21 cellular contexts compared by ENCODE assay signal in the genomic region with DNA sequence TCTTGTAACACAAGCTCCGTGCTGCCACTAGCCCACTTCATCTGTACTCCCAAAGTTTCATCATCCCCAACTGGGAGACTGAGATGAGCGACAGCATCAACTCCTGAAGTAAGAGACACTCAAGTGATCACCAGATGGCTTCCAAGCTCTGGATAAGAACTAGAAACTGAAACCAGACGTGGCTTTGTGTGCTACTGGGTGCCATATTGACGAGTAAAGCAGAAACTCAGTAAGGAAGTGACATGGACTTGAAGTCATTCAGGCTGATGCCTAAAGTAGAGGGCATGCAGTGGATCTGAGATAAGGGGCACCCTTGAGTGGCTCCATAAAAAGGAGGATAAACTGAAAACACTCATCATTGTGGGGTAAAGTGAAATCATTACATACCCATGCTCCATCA.
DNase-seq lines count a peak whose midpoint lies in the region; FAIRE-seq and TF ChIP-seq lines count a peak whose summit lies in the region.
"Had no signal": no experiment of that assay in that cellular context is flagged by ENCODE, and none has a peak within 500 bp of the region (broad histone marks: within the 10 kb centered on the region; RNA-seq: fewer than 3 reads in every experiment).

No MANE protein-coding gene starts in this region.

- no peaks in the 10 kb centered on the region for H4K20me1 ChIP-seq in MM.1S (ENCODE audit: insufficient read depth, low read length)
- H4K20me1 ChIP-seq: BLaER1 treated with 17β-estradiol and CSF1 and Interleukin-3, amounts not matched to agents 10 nM and 100 nM had no signal

- POLR2A ChIA-PET in activated CD4-positive, alpha-beta T cell treated with anti-CD3 and anti-CD28 coated beads, Interleukin-2, amount 10 ng/mL, durations not matched to agents 7 days and 5 days (lab: Charles Lee) = no interaction called here
- POLR2A ChIA-PET in Caco-2 (lab: Charles Lee) = no interaction called here

- H3K9me2 ChIP-seq in MM.1S (replicated peaks; ENCODE audit: insufficient read depth, low read length) = no peaks in the 10 kb centered on the region
- H3K9me2 ChIP-seq: SK-N-SH had no signal

- H3K9me3 ChIP-seq in MM.1S (replicated peaks; ENCODE audit: insufficient read depth, low read length) = no peaks in the 10 kb centered on the region
- no peaks in the 10 kb centered on the region for H3K9me3 ChIP-seq in Caco-2
- H3K9me3 ChIP-seq: BLaER1 treated with 17β-estradiol and CSF1 and Interleukin-3, amounts not matched to agents 10 nM and 100 nM; MG63; Peyer's patch; SK-N-SH had no signal

- no peaks in the 10 kb centered on the region for H3K27me3 Mint-ChIP-seq in activated CD4-positive, alpha-beta T cell treated with anti-CD3 and anti-CD28 coated beads, Interleukin-2, amount 10 ng/mL, durations not matched to agents 7 days and 5 days
- no peaks in the 10 kb centered on the region for H3K27me3 Mint-ChIP-seq in activated CD4-positive, alpha-beta T cell treated with anti-CD3 and anti-CD28 coated beads, Interleukin-2, amount 10 ng/mL, durations not matched to agents 24 days and 14 days
- H3K27me3 Mint-ChIP-seq in Caco-2 (ENCODE audit: insufficient read depth, unreplicated experiment) = no peaks in the 10 kb centered on the region

- no peak overlapping the region for H3K4me3 Mint-ChIP-seq in activated CD4-positive, alpha-beta T cell treated with anti-CD3 and anti-CD28 coated beads, Interleukin-2, amount 10 ng/mL, durations not matched to agents 7 days and 5 days
- no peak overlapping the region for H3K4me3 Mint-ChIP-seq in activated CD4-positive, alpha-beta T cell treated with anti-CD3 and anti-CD28 coated beads, Interleukin-2, amount 10 ng/mL, durations not matched to agents 24 days and 14 days
- no peak overlapping the region for H3K4me3 Mint-ChIP-seq in Caco-2 (ENCODE audit: unreplicated experiment)
- H3K4me3 Mint-ChIP-seq: CD8-positive, alpha-beta T cell had no signal

- no TSS peak for BruUV-seq in Caco-2 (replicated peaks; lab: Mats Ljungman, UMichigan)

- H3K27ac ChIP-seq in MM.1S (ENCODE audit: low read length) = no peak overlapping the region
- H3K27ac ChIP-seq in temporal lobe (ENCODE audit: low read depth, low read length) = peak overlapping the region; percentile 30
- H3K27ac ChIP-seq: BLaER1 treated with 17β-estradiol and CSF1 and Interleukin-3, amounts not matched to agents 10 nM and 100 nM; Peyer's patch had no signal

- H3K36me3 Mint-ChIP-seq in activated CD4-positive, alpha-beta T cell treated with anti-CD3 and anti-CD28 coated beads, Interleukin-2, amount 10 ng/mL, durations not matched to agents 7 days and 5 days (ENCODE audit: low read depth) = no peaks in the 10 kb centered on the region
- no peaks in the 10 kb centered on the region for H3K36me3 Mint-ChIP-seq in activated CD4-positive, alpha-beta T cell treated with anti-CD3 and anti-CD28 coated beads, Interleukin-2, amount 10 ng/mL, durations not matched to agents 24 days and 14 days (ENCODE audit: low read depth)
- peaks cover 5% of the 10 kb centered on the region for H3K36me3 Mint-ChIP-seq in Caco-2 (ENCODE audit: insufficient read depth, unreplicated experiment)
- H3K36me3 Mint-ChIP-seq: CD8-positive, alpha-beta T cell had no signal

- no peak for FAIRE-seq in GM12892 (lab: Jason Lieb, UNC)

- H3K79me2 ChIP-seq in MM.1S (ENCODE audit: low read length) = no peaks in the 10 kb centered on the region

- peak; percentile 5 for DNase-seq in activated CD4-positive, alpha-beta T cell treated with anti-CD3 and anti-CD28 coated beads, Interleukin-2, amount 10 ng/mL, durations not matched to agents 7 days and 5 days
- DNase-seq in activated CD4-positive, alpha-beta T cell treated with anti-CD3 and anti-CD28 coated beads, Interleukin-2, amount 10 ng/mL, durations not matched to agents 24 days and 14 days = no peak
- DNase-seq in MM.1S = peak; percentile 47
- peak; percentile 9 for DNase-seq in RPMI7951 (ENCODE audit: low read depth)
- no peak for DNase-seq in Caco-2
- DNase-seq in GM12892 (ENCODE audit: insufficient read length) = no peak
- DNase-seq: CD8-positive, alpha-beta T cell; DMS79; HCEC 1CT; Karpas-422; MG63; NCI-H1417; NCI-H187; NCI-H2107; NCI-H226; NCI-H526; Peyer's patch; Right ventricle myocardium superior; SK-N-SH had no signal

- peak overlapping the region; percentile 31 for H3K27ac Mint-ChIP-seq in activated CD4-positive, alpha-beta T cell treated with anti-CD3 and anti-CD28 coated beads, Interleukin-2, amount 10 ng/mL, durations not matched to agents 7 days and 5 days
- H3K27ac Mint-ChIP-seq in activated CD4-positive, alpha-beta T cell treated with anti-CD3 and anti-CD28 coated beads, Interleukin-2, amount 10 ng/mL, durations not matched to agents 24 days and 14 days = no peak overlapping the region
- no peak overlapping the region for H3K27ac Mint-ChIP-seq in Caco-2 (ENCODE audit: unreplicated experiment)
- H3K27ac Mint-ChIP-seq: CD8-positive, alpha-beta T cell had no signal

- TF ChIP-seq POLR2A in GM12892 (IDR thresholded peaks at IDR 0.05; ENCODE audit: low read depth, low read length) = no peak

- H3K9ac ChIP-seq in MM.1S (ENCODE audit: low read length) = no peak overlapping the region
- H3K9ac ChIP-seq: BLaER1 treated with 17β-estradiol and CSF1 and Interleukin-3, amounts not matched to agents 10 nM and 100 nM; SK-N-SH had no signal

- intact Hi-C loops in activated CD4-positive, alpha-beta T cell treated with anti-CD3 and anti-CD28 coated beads, Interleukin-2, amount 10 ng/mL, durations not matched to agents 24 days and 14 days (cut with micrococcal nuclease) = no loop called here
- intact Hi-C loops in Caco-2 (cut with micrococcal nuclease; ENCODE audit: unreplicated experiment) = no loop called here

- TF ChIP-seq CTCF in MM.1S (IDR thresholded peaks at IDR 0.05; ENCODE audit: low read length) (no peak), Caco-2 (IDR thresholded peaks at IDR 0.05; ENCODE audit: insufficient read depth in 1 of 2, low read depth in 1 of 2, low read length in 1 of 2, severe bottlenecking in 1 of 2, unreplicated experiment in 1 of 2) (no peak)

- H3K4me2 ChIP-seq in MM.1S (ENCODE audit: low read depth, low read length) = no peak overlapping the region
- H3K4me2 ChIP-seq: BLaER1 treated with 17β-estradiol and CSF1 and Interleukin-3, amounts not matched to agents 10 nM and 100 nM; SK-N-SH had no signal

- H3K4me3 ChIP-seq in MM.1S (ENCODE audit: low read length) (no peak overlapping the region), Caco-2 (ENCODE audit: low read depth, low read length) (no peak overlapping the region)
- H3K4me3 ChIP-seq: BLaER1 treated with 17β-estradiol and CSF1 and Interleukin-3, amounts not matched to agents 10 nM and 100 nM; MG63; Peyer's patch had no signal

- H3K4me1 ChIP-seq in MM.1S (ENCODE audit: low read length) (no peaks in the 10 kb centered on the region), Caco-2 (no peaks in the 10 kb centered on the region)
- H3K4me1 ChIP-seq: BLaER1 treated with 17β-estradiol and CSF1 and Interleukin-3, amounts not matched to agents 10 nM and 100 nM; Peyer's patch had no signal

- peaks cover 3% of the 10 kb centered on the region for H3K9me3 Mint-ChIP-seq in activated CD4-positive, alpha-beta T cell treated with anti-CD3 and anti-CD28 coated beads, Interleukin-2, amount 10 ng/mL, durations not matched to agents 7 days and 5 days
- no peaks in the 10 kb centered on the region for H3K9me3 Mint-ChIP-seq in activated CD4-positive, alpha-beta T cell treated with anti-CD3 and anti-CD28 coated beads, Interleukin-2, amount 10 ng/mL, durations not matched to agents 24 days and 14 days
- H3K9me3 Mint-ChIP-seq in Caco-2 (ENCODE audit: unreplicated experiment) = no peaks in the 10 kb centered on the region
- H3K9me3 Mint-ChIP-seq: CD8-positive, alpha-beta T cell had no signal

- H3K27me3 ChIP-seq in MM.1S (replicated peaks; ENCODE audit: insufficient read depth, low read length) (no peaks in the 10 kb centered on the region), Caco-2 (replicated peaks; ENCODE audit: control insufficient read depth, insufficient read depth, low read length) (no peaks in the 10 kb centered on the region)
- H3K27me3 ChIP-seq: BLaER1 treated with 17β-estradiol and CSF1 and Interleukin-3, amounts not matched to agents 10 nM and 100 nM; MG63; Peyer's patch had no signal

- H3F3A ChIP-seq in MM.1S (ENCODE audit: insufficient read depth, low read length) = no peaks in the 10 kb centered on the region

- peaks cover 7% of the 10 kb centered on the region for H3K4me1 Mint-ChIP-seq in activated CD4-positive, alpha-beta T cell treated with anti-CD3 and anti-CD28 coated beads, Interleukin-2, amount 10 ng/mL, durations not matched to agents 7 days and 5 days
- H3K4me1 Mint-ChIP-seq in activated CD4-positive, alpha-beta T cell treated with anti-CD3 and anti-CD28 coated beads, Interleukin-2, amount 10 ng/mL, durations not matched to agents 24 days and 14 days = no peaks in the 10 kb centered on the region
- H3K4me1 Mint-ChIP-seq in Caco-2 (ENCODE audit: low read depth, unreplicated experiment) = no peaks in the 10 kb centered on the region

- H2AFZ ChIP-seq in MM.1S (ENCODE audit: low read length) = no peak overlapping the region

- H3K36me3 ChIP-seq in MM.1S (replicated peaks; ENCODE audit: insufficient read depth, low read length) = no peaks in the 10 kb centered on the region
- H3K36me3 ChIP-seq in Caco-2 (ENCODE audit: control insufficient read depth, insufficient read depth, low read length) = no peaks in the 10 kb centered on the region
- H3K36me3 ChIP-seq: BLaER1 treated with 17β-estradiol and CSF1 and Interleukin-3, amounts not matched to agents 10 nM and 100 nM; MG63; Peyer's patch had no signal

- CTCF ChIA-PET in activated CD4-positive, alpha-beta T cell treated with anti-CD3 and anti-CD28 coated beads, Interleukin-2, amount 10 ng/mL, durations not matched to agents 7 days and 5 days (lab: Charles Lee) = no interaction called here
- CTCF ChIA-PET in Caco-2 (lab: Charles Lee) = no interaction called here

Comparison
In these comparisons a context has a peak if more than half of its experiments do, and no peak if none do; other contexts are left out.
1. DNase-seq: peak in activated CD4-positive, alpha-beta T cell treated with anti-CD3 and anti-CD28 coated beads, Interleukin-2, amount 10 ng/mL, durations not matched to agents 7 days and 5 days (single experiment), MM.1S (single experiment) and RPMI7951 (single experiment); none in activated CD4-positive, alpha-beta T cell treated with anti-CD3 and anti-CD28 coated beads, Interleukin-2, amount 10 ng/mL, durations not matched to agents 24 days and 14 days (single experiment), Caco-2 (0 of 2) and GM12892 (single experiment).